In genomic region chr5:142753114-142753764, GRCh38 we compare ENCODE assay signal across 13 cellular contexts. TPM values are rescaled to one million over a fixed set of nuclear protein-coding genes. Genes with fewer than 3 reads are reported as not detected.
A peak's percentile ranks its signal among the peaks of the same experiment; 100 is the strongest.
DNase-seq lines count a peak whose midpoint lies in the region; ATAC-seq and TF ChIP-seq lines count a peak whose summit lies in the region.
"Had no signal": no experiment of that assay in that cellular context is flagged by ENCODE, and none has a peak within 500 bp of the region (broad histone marks: within the 10 kb centered on the region; RNA-seq: fewer than 3 reads in every experiment).

No MANE protein-coding gene starts in this region.

- H3K9me3 ChIP-seq in T-helper 17 cell (ENCODE audit: control insufficient read depth, low read length, poor library complexity, severe bottlenecking): no peaks in the 10 kb centered on the region

- peak overlapping the region; percentile 6 to 17 for H3K27ac Mint-ChIP-seq in stimulated activated naive CD8-positive, alpha-beta T cell treated with anti-CD3 and anti-CD28 coated beads, Interleukin-15, amount 100 ng/mL, for 72 hours
- peak overlapping the region; percentile 63 for H3K27ac Mint-ChIP-seq in osteocyte (ENCODE audit: unreplicated experiment)
- no peak overlapping the region for H3K27ac Mint-ChIP-seq in T-helper 17 cell
- H3K27ac Mint-ChIP-seq: activated T-helper 2 cell treated with anti-CD3 and anti-CD28 coated beads, Interferon-gamma antibody, Interleukin-2, Interleukin-4, amounts not matched to agents 10 μg/mL and 5 μg/mL and 100 μg/mL, durations not matched to agents 14 hours and 24 hours and 36 hours; memory B cell had no signal

- ATAC-seq in stimulated activated naive CD8-positive, alpha-beta T cell treated with anti-CD3 and anti-CD28 coated beads, Interleukin-15, amount 100 ng/mL, for 72 hours: no peak
- ATAC-seq in stimulated activated naive CD8-positive, alpha-beta T cell treated with anti-CD3 and anti-CD28 coated beads, Interleukin-15, Interleukin-2, amounts not matched to agents 100 U/mL and 50 U/mL, for 24 hours: no peak
- peak; percentile 93 for ATAC-seq in Right ventricle myocardium superior (ENCODE audit: poor library complexity)
- no peak for ATAC-seq in T-helper 17 cell

- H3K36me3 Mint-ChIP-seq in osteocyte (ENCODE audit: unreplicated experiment): no peaks in the 10 kb centered on the region
- H3K36me3 Mint-ChIP-seq in T-helper 17 cell (ENCODE audit: low read depth): peaks cover 4% of the 10 kb centered on the region
- H3K36me3 Mint-ChIP-seq: memory B cell had no signal

- intact Hi-C loops in Right ventricle myocardium superior (cut with DNase I): no loop called here

- no peak for DNase-seq in stimulated activated naive CD8-positive, alpha-beta T cell treated with anti-CD3 and anti-CD28 coated beads, Interleukin-15, amount 100 ng/mL, for 72 hours
- no peak for DNase-seq in stimulated activated naive CD8-positive, alpha-beta T cell treated with anti-CD3 and anti-CD28 coated beads, Interleukin-15, Interleukin-2, amounts not matched to agents 100 U/mL and 50 U/mL, for 24 hours
- DNase-seq in Right ventricle myocardium superior: peak; percentile 89
- no peak for DNase-seq in osteocyte (ENCODE audit: extremely low spot score, unreplicated experiment)
- DNase-seq in activated CD8-positive, alpha-beta memory T cell treated with anti-CD3 and anti-CD28 coated beads, Interleukin-2, amount 50 U/mL, for 4 hours: no peak
- DNase-seq in NCI-H1105 (lab: John Stamatoyannopoulos, UW): no peak
- no peak for DNase-seq in T-helper 17 cell
- DNase-seq in NCI-H2171 treated with DMSO at 0.1 percent for 48 hours (lab: John Stamatoyannopoulos, UW): no peak
- DNase-seq: erythroblast; NCI-H510A; stimulated activated CD4-positive, alpha-beta T cell treated with anti-CD3 and anti-CD28 coated beads, Interleukin-1b, Interleukin-23, amount 100 ng/mL, for 48 hours had no signal

- H3K9me3 Mint-ChIP-seq in stimulated activated naive CD8-positive, alpha-beta T cell treated with anti-CD3 and anti-CD28 coated beads, Interleukin-15, amount 100 ng/mL, for 72 hours: no peaks in the 10 kb centered on the region
- peaks cover 2% of the 10 kb centered on the region for H3K9me3 Mint-ChIP-seq in osteocyte (ENCODE audit: unreplicated experiment)
- H3K9me3 Mint-ChIP-seq: activated T-helper 2 cell treated with anti-CD3 and anti-CD28 coated beads, Interferon-gamma antibody, Interleukin-2, Interleukin-4, amounts not matched to agents 10 μg/mL and 5 μg/mL and 100 μg/mL, durations not matched to agents 14 hours and 24 hours and 36 hours; memory B cell had no signal

- no peak overlapping the region for H3K4me3 Mint-ChIP-seq in stimulated activated naive CD8-positive, alpha-beta T cell treated with anti-CD3 and anti-CD28 coated beads, Interleukin-15, amount 100 ng/mL, for 72 hours
- H3K4me3 Mint-ChIP-seq in osteocyte (ENCODE audit: unreplicated experiment): no peak overlapping the region
- no peak overlapping the region for H3K4me3 Mint-ChIP-seq in T-helper 17 cell
- H3K4me3 Mint-ChIP-seq: memory B cell had no signal

- TF ChIP-seq CTCF in osteocyte (IDR thresholded peaks at IDR 0.05): no peak

- peaks cover 12% of the 10 kb centered on the region for H3K27me3 Mint-ChIP-seq in stimulated activated naive CD8-positive, alpha-beta T cell treated with anti-CD3 and anti-CD28 coated beads, Interleukin-15, amount 100 ng/mL, for 72 hours
- H3K27me3 Mint-ChIP-seq in osteocyte (ENCODE audit: unreplicated experiment) (peaks cover 6% of the 10 kb centered on the region), T-helper 17 cell (peaks cover 18% of the 10 kb centered on the region)
- H3K27me3 Mint-ChIP-seq: memory B cell had no signal

- peaks cover 30% of the 10 kb centered on the region for H3K4me1 Mint-ChIP-seq in stimulated activated naive CD8-positive, alpha-beta T cell treated with anti-CD3 and anti-CD28 coated beads, Interleukin-15, amount 100 ng/mL, for 72 hours
- H3K4me1 Mint-ChIP-seq in osteocyte (ENCODE audit: unreplicated experiment) (peaks cover 31% of the 10 kb centered on the region), T-helper 17 cell (peaks cover 4% of the 10 kb centered on the region)
- H3K4me1 Mint-ChIP-seq: memory B cell had no signal

RNA-seq across cellular contexts. Expression of gene ARHGAP26, which starts 16.9 kb away (rescaled TPM):
- total RNA-seq in Right ventricle myocardium superior (32.5 TPM), osteocyte (14.1 and 15.1 TPM in 2 replicates), T-helper 17 cell (10 to 100 TPM; 21.3 to 22.7 TPM)
